23 cellular contexts compared by ENCODE assay signal in genomic region chr17:66654764-66655163, GRCh38.
DNase-seq lines count a peak whose midpoint lies in the region; ATAC-seq, FAIRE-seq and TF ChIP-seq lines count a peak whose summit lies in the region.
"Had no signal": no experiment of that assay in that cellular context is flagged by ENCODE, and none has a peak within 500 bp of the region (broad histone marks: within the 10 kb centered on the region; RNA-seq: fewer than 3 reads in every experiment).

No MANE protein-coding gene starts in this region.

- no peaks in the 10 kb centered on the region for H3K27me3 Mint-ChIP-seq in MCF 10A (ENCODE audit: insufficient read depth, unreplicated experiment)
- H3K27me3 Mint-ChIP-seq: CD4-positive, alpha-beta memory T cell had no signal

- H3K36me3 Mint-ChIP-seq in MCF 10A (ENCODE audit: insufficient read depth, unreplicated experiment): peaks cover 7% of the 10 kb centered on the region

- H3K36me3 ChIP-seq in mammary epithelial cell (ENCODE audit: insufficient read depth, low read length) (no peaks in the 10 kb centered on the region), keratinocyte (ENCODE audit: control insufficient read depth in 2 of 2, extremely low read depth in 1 of 2, insufficient read depth in 2 of 2, low read length in 2 of 2) (no peaks in the 10 kb centered on the region), WERI-Rb-1 (no peaks in the 10 kb centered on the region), osteoblast (ENCODE audit: insufficient read depth, low read length) (peaks cover 6% of the 10 kb centered on the region)

- H3K79me2 ChIP-seq in mammary epithelial cell (ENCODE audit: insufficient read depth, low read length): no peaks in the 10 kb centered on the region
- H3K79me2 ChIP-seq in keratinocyte (ENCODE audit: control insufficient read depth, insufficient read depth, low read length): no peaks in the 10 kb centered on the region
- no peaks in the 10 kb centered on the region for H3K79me2 ChIP-seq in osteoblast (ENCODE audit: insufficient read depth, low read length)

- H3K4me1 ChIP-seq in mammary epithelial cell (ENCODE audit: insufficient read depth, low read length) (peaks cover 44% of the 10 kb centered on the region), keratinocyte (ENCODE audit: control insufficient read depth, extremely low read depth, insufficient read depth, low read length) (peaks cover 40% of the 10 kb centered on the region), osteoblast (ENCODE audit: insufficient read depth, low read length) (peaks cover 14% of the 10 kb centered on the region)

- H3K4me2 ChIP-seq in mammary epithelial cell (ENCODE audit: insufficient read depth, low read depth, low read length) (no peak overlapping the region), keratinocyte (ENCODE audit: control insufficient read depth, extremely low read depth, insufficient read depth, low read depth, low read length) (peak overlapping the region; percentile 65), osteoblast (ENCODE audit: insufficient read depth, low read length) (no peak overlapping the region)

- intact Hi-C loops in MCF 10A (cut with micrococcal nuclease) (no loop called here), mammary epithelial cell (cut with micrococcal nuclease) (no loop called here)

- H3K9me3 Mint-ChIP-seq in MCF 10A (ENCODE audit: unreplicated experiment): no peaks in the 10 kb centered on the region

- ATAC-seq in HG02798 (IDR thresholded peaks at IDR 0.05; ENCODE audit: poor library complexity, unreplicated experiment): no peak
- ATAC-seq in GM18907 (IDR thresholded peaks at IDR 0.05; ENCODE audit: unreplicated experiment): no peak
- ATAC-seq: HepG2, Panc1 had no signal

- H3K4me3 ChIP-seq in mammary epithelial cell (replicated peaks in 1 of 3; ENCODE audit: insufficient read depth in 1 of 3, low read depth in 2 of 3, low read length in 3 of 3) (no peak overlapping the region), keratinocyte (ENCODE audit: control insufficient read depth in 2 of 3, extremely low read depth in 1 of 3, insufficient read depth in 2 of 3, low read depth in 1 of 3, low read length in 3 of 3) (peak overlapping the region in 1 of 3 experiments; percentile 7), WERI-Rb-1 (ENCODE audit: low read depth, low read length) (no peak overlapping the region), osteoblast (ENCODE audit: insufficient read depth, low read length) (no peak overlapping the region)
- H3K4me3 ChIP-seq: GM23248 had no signal

- no peak for DNase-seq in MCF 10A (ENCODE audit: unreplicated experiment)
- no peak for DNase-seq in mammary epithelial cell
- DNase-seq in keratinocyte (ENCODE audit: low read depth, low spot score): peak; percentile 38
- no peak for DNase-seq in WERI-Rb-1
- DNase-seq in osteoblast (ENCODE audit: insufficient read length, low spot score, missing footprints): no peak
- DNase-seq: ACHN; CD4-positive, alpha-beta memory T cell; DND-41; GDM1; Kasumi-1; NCI-H1417 treated with DMSO at 0.1 percent for 48 hours; NCI-H2029; NCI-H2171 treated with DMSO at 0.1 percent for 48 hours; NCI-H82; Right ventricle myocardium superior had no signal

- 95% methylated on average over 7 of the region's 7 CpGs for WGBS in mammary epithelial cell (ENCODE audit: low coverage, missing lambda C conversion rate)

- H2AFZ ChIP-seq in mammary epithelial cell (ENCODE audit: low read depth, low read length): no peak overlapping the region
- H2AFZ ChIP-seq in keratinocyte (ENCODE audit: control insufficient read depth, low read length): no peak overlapping the region
- H2AFZ ChIP-seq in osteoblast (ENCODE audit: low read length): no peak overlapping the region
- H2AFZ ChIP-seq: GM23248 had no signal

- TF ChIP-seq CTCF in MCF 10A (IDR thresholded peaks at IDR 0.05; ENCODE audit: unreplicated experiment) (no peak), mammary epithelial cell (conservative IDR thresholded peaks at IDR 0.05 in 1 of 2, IDR thresholded peaks at IDR 0.05 in 1 of 2; ENCODE audit: extremely low read depth in 1 of 2, insufficient read depth in 1 of 2, low read depth in 1 of 2, low read length in 2 of 2) (no peak), keratinocyte (optimal IDR thresholded peaks at IDR 0.05 in 1 of 3, IDR thresholded peaks at IDR 0.05 in 1 of 3, conservative IDR thresholded peaks at IDR 0.05 in 1 of 3; ENCODE audit: extremely low read depth in 1 of 3, insufficient read depth in 2 of 3, low read length in 3 of 3) (no peak), WERI-Rb-1 (IDR thresholded peaks at IDR 0.05; ENCODE audit: low read depth, low read length) (no peak), osteoblast (IDR thresholded peaks at IDR 0.05; ENCODE audit: extremely low read depth, low read depth, low read length) (no peak)

- CTCF ChIA-PET in MCF 10A (lab: Yijun Ruan, JAX): interaction anchor here (0.6 to 1.4 kb wide), 2 partner anchors 19 to 401 kb away, joined by 3 to 4 read pairs; no protein-coding TSS in a partner anchor
- CTCF ChIA-PET in mammary epithelial cell (lab: Charles Lee; ENCODE audit: low non-redundant PET): no interaction called here

- dilution Hi-C loops in mammary epithelial cell (cut with HindIII; ENCODE audit: low sequenced_read_pairs) (no loop called here), keratinocyte (cut with MboI; ENCODE audit: extremely low pct_ligation_motif_present, low sequenced_read_pairs) (no loop called here)

- no peaks in the 10 kb centered on the region for H4K20me1 ChIP-seq in mammary epithelial cell (ENCODE audit: insufficient read depth, low read length)
- no peaks in the 10 kb centered on the region for H4K20me1 ChIP-seq in keratinocyte (ENCODE audit: control insufficient read depth, extremely low read depth, insufficient read depth, low read length)
- H4K20me1 ChIP-seq in osteoblast (ENCODE audit: insufficient read depth, low read length): peaks cover 21% of the 10 kb centered on the region

- H3K9ac ChIP-seq in mammary epithelial cell (ENCODE audit: insufficient read depth, low read length) (no peak overlapping the region), keratinocyte (ENCODE audit: control insufficient read depth, extremely low read depth, insufficient read depth, low read length) (peak overlapping the region; percentile 18)
- H3K9ac ChIP-seq: GM23248 had no signal

- in situ Hi-C loops in mammary epithelial cell (cut with MboI; ENCODE audit: low sequenced_read_pairs in 2 of 2): loop anchor here in 1 of 2 donors (25.0 kb wide), 2 partner anchors 92 to 392 kb away; no protein-coding TSS in a partner anchor

- no peak overlapping the region for H3K4me3 Mint-ChIP-seq in MCF 10A (ENCODE audit: unreplicated experiment)
- H3K4me3 Mint-ChIP-seq: B cell had no signal

- H3K27ac ChIP-seq in mammary epithelial cell (ENCODE audit: insufficient read depth, low read depth, low read length) (no peak overlapping the region), cingulate gyrus (ENCODE audit: low read depth, low read length) (peak overlapping the region; percentile 11), keratinocyte (ENCODE audit: control insufficient read depth, insufficient read depth, low read length) (peak overlapping the region; percentile 73), WERI-Rb-1 (no peak overlapping the region), osteoblast (ENCODE audit: low read depth, low read length) (no peak overlapping the region)

- H3K4me1 Mint-ChIP-seq in MCF 10A (ENCODE audit: insufficient read depth, unreplicated experiment): peaks cover 33% of the 10 kb centered on the region
- H3K4me1 Mint-ChIP-seq: B cell had no signal

- no TSS peak for BruUV-seq in MCF 10A (replicated peaks; lab: Mats Ljungman, UMichigan)
- no TSS peak for BruUV-seq in mammary epithelial cell (replicated peaks; lab: Mats Ljungman, UMichigan)

- no peaks in the 10 kb centered on the region for H3K9me3 ChIP-seq in mammary epithelial cell (replicated peaks; ENCODE audit: insufficient read depth, low read length)
- H3K9me3 ChIP-seq in keratinocyte (ENCODE audit: control insufficient read depth, low read depth, low read length): no peaks in the 10 kb centered on the region
- H3K9me3 ChIP-seq in WERI-Rb-1 (ENCODE audit: severe bottlenecking): no peaks in the 10 kb centered on the region
- no peaks in the 10 kb centered on the region for H3K9me3 ChIP-seq in osteoblast (ENCODE audit: low read depth, low read length)

- peak; percentile 78 for FAIRE-seq in keratinocyte (lab: Jason Lieb, UNC)
- FAIRE-seq: GM12892, HepG2 had no signal

- peak overlapping the region; percentile 28 for H3K27ac Mint-ChIP-seq in MCF 10A (ENCODE audit: low read depth, unreplicated experiment)
- H3K27ac Mint-ChIP-seq: B cell had no signal

- POLR2A ChIA-PET in MCF 10A (lab: Yijun Ruan, JAX): interaction anchor here (1.6 to 2.2 kb wide), 2 partner anchors 20 to 22 kb away, joined by 10 to 13 read pairs; no protein-coding TSS in a partner anchor

- H3K27me3 ChIP-seq in mammary epithelial cell (ENCODE audit: insufficient read depth, low read length) (no peaks in the 10 kb centered on the region), keratinocyte (ENCODE audit: control insufficient read depth, extremely low read depth, insufficient read depth, low read length) (no peaks in the 10 kb centered on the region), WERI-Rb-1 (ENCODE audit: insufficient read depth, low read depth, severe bottlenecking) (no peaks in the 10 kb centered on the region), osteoblast (ENCODE audit: insufficient read depth, low read length) (no peaks in the 10 kb centered on the region)

- H3K9me1 ChIP-seq in keratinocyte (ENCODE audit: control insufficient read depth, extremely low read depth, insufficient read depth, low read length): no peaks in the 10 kb centered on the region

Comparison
In these comparisons a context has a peak if more than half of its experiments do, and no peak if none do; other contexts are left out.
1. H3K27ac ChIP-seq: peak in cingulate gyrus (single experiment) and keratinocyte (single experiment); none in mammary epithelial cell (single experiment), WERI-Rb-1 (single experiment) and osteoblast (single experiment).